ENCODE assay signal across 1 cellular context in genomic region chr16:71896688-71897368, GRCh38.
TF ChIP-seq lines count a peak whose summit lies in the region.

No MANE protein-coding gene starts in this region.

TF ChIP-seq in K562, 482 proteins besides CTCF, POLR2A, EP300 and RAD21:
- TF ChIP-seq, protein P1, sequence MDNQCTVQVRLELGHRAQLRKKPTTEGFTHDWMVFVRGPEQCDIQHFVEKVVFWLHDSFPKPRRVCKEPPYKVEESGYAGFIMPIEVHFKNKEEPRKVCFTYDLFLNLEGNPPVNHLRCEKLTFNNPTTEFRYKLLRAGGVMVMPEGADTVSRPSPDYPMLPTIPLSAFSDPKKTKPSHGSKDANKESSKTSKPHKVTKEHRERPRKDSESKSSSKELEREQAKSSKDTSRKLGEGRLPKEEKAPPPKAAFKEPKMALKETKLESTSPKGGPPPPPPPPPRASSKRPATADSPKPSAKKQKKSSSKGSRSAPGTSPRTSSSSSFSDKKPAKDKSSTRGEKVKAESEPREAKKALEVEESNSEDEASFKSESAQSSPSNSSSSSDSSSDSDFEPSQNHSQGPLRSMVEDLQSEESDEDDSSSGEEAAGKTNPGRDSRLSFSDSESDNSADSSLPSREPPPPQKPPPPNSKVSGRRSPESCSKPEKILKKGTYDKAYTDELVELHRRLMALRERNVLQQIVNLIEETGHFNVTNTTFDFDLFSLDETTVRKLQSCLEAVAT (IDR thresholded peaks at IDR 0.05): 0 out of 4 replicates have a peak, but pooled peaks of 1 of the 2 experiments have one; percentile 44
- TF ChIP-seq MAZ (CRISPR knock-in tag; conservative IDR thresholded peaks at IDR 0.05 in 1 of 2, IDR thresholded peaks at IDR 0.05 in 1 of 2): no peak
- TF ChIP-seq SPI1 (IDR thresholded peaks at IDR 0.05; ENCODE audit: borderline replicate concordance, low read depth, low read length): peak; percentile 82
- 0 out of 2 replicates have a peak, but pooled peaks have one; percentile 3 for TF ChIP-seq LCOR (CRISPR knock-in tag; IDR thresholded peaks at IDR 0.05)
- TF ChIP-seq ZBTB7A (IDR thresholded peaks at IDR 0.05; ENCODE audit: borderline replicate concordance, control insufficient read depth, low read depth, low read length): 0 out of 2 replicates have a peak, but pooled peaks have one; percentile 36
- TF ChIP-seq ZNF384 (IDR thresholded peaks at IDR 0.05; ENCODE audit: low read depth, low read length): peak; percentile 51; the same call in 1 of the 2 replicates
- no peak for TF ChIP-seq OTX1 (CRISPR knock-in tag; IDR thresholded peaks at IDR 0.05)
